10 cellular contexts compared by ENCODE assay signal in the genomic region with DNA sequence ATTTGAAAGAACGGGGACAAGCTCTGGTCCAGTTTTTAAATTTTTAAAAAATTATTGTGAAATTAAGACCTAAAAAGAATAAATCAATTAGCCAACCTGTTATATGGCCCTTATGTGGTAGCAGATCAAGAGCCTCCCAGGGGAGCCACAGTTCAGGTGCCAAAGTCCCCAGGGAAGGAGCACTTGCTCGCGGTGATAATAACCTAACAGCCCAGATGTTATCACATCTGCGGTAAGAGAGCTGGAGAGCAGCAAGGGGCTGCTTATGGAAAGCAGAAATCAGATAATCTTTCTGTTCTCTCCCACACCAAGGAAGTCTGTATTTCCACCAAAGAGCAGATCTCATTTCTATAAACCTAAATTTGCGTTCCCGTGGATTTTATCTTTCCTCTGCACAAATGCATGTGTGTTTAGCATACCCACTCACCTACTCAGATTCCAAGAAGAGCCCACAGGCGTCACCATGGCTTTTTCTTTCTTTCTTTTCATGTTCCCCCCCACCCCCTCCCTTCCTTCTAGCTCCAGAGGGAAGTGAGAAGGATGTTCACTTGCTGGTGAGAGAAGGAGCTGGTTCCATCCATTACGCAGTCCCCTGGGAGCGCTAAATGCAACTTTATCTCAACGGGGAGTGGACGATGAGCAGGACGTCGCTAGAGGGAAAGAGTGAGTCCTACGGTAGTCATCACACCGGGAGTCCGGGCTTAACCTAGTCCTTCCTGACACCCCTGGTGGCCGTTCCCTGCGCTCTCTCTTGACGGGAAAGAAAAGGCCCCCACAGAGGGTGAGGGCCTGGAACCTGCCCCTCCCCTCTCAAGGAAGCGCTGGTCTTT. TPM values are rescaled to one million over a fixed set of nuclear protein-coding genes. Genes with fewer than 3 reads are reported as not detected.
DNase-seq lines count a peak whose midpoint lies in the region; ATAC-seq and TF ChIP-seq lines count a peak whose summit lies in the region.
"Had no signal": no experiment of that assay in that cellular context is flagged by ENCODE, and none has a peak within 500 bp of the region (broad histone marks: within the 10 kb centered on the region; RNA-seq: fewer than 3 reads in every experiment).

No MANE protein-coding gene starts in this region.

- ATAC-seq in SK-N-SH treated with all-trans-retinoic acid at 6 μM for 48 hours (peak; percentile 7; the same call in 2 of the 3 replicates), HG02623 (IDR thresholded peaks at IDR 0.05; ENCODE audit: unreplicated experiment) (no peak), HG03457 (IDR thresholded peaks at IDR 0.05; ENCODE audit: unreplicated experiment) (no peak)
- ATAC-seq: gastroesophageal sphincter had no signal

- peaks cover 98% of the 10 kb centered on the region for H3K27me3 Mint-ChIP-seq in nephron (ENCODE audit: low read depth)

- H3K4me3 Mint-ChIP-seq in nephron: peak overlapping the region in 2 of 3 experiments; percentile 7 to 82
- H3K4me3 Mint-ChIP-seq: mesothelial cell of epicardium had no signal

- no peaks in the 10 kb centered on the region for H3K36me3 Mint-ChIP-seq in nephron (ENCODE audit: low read depth)
- H3K36me3 Mint-ChIP-seq: mesothelial cell of epicardium had no signal

- no peak overlapping the region for H3K4me3 ChIP-seq in MG63
- H3K4me3 ChIP-seq: gastroesophageal sphincter had no signal

- TF ChIP-seq CTCF in GM12873 (IDR thresholded peaks at IDR 0.05; ENCODE audit: insufficient read depth, low read depth, low read length, missing control alignments) (peak; percentile 10), nephron (IDR thresholded peaks at IDR 0.05; ENCODE audit: unreplicated experiment in 3 of 3) (no peak)

- H3K27me3 ChIP-seq in MG63: peaks cover 77% of the 10 kb centered on the region

- H3K4me1 Mint-ChIP-seq in nephron: peaks cover 31% of the 10 kb centered on the region

- no peak overlapping the region for H3K27ac Mint-ChIP-seq in nephron
- H3K27ac Mint-ChIP-seq: mesothelial cell of epicardium had no signal

- no peaks in the 10 kb centered on the region for H3K9me3 ChIP-seq in MG63
- H3K9me3 ChIP-seq: gastroesophageal sphincter had no signal

- no peaks in the 10 kb centered on the region for H3K9me3 Mint-ChIP-seq in nephron
- H3K9me3 Mint-ChIP-seq: mesothelial cell of epicardium had no signal

- peak; percentile 45 for DNase-seq in MG63
- DNase-seq in GDM1 (lab: John Stamatoyannopoulos, UW): no peak
- DNase-seq: activated effector memory CD4-positive, alpha-beta T cell treated with Interleukin-2 at 50 U/mL for 16 hours had no signal

- no peaks in the 10 kb centered on the region for H3K36me3 ChIP-seq in MG63
- H3K36me3 ChIP-seq: gastroesophageal sphincter had no signal

TF ChIP-seq in SK-N-SH treated with all-trans-retinoic acid at 6 μM for 48 hours, 23 proteins besides CTCF, POLR2A, EP300 and RAD21:
- TF ChIP-seq CREB5 (CRISPR knock-in tag; IDR thresholded peaks at IDR 0.05; ENCODE audit: low read depth): no peak
- no peak for TF ChIP-seq POU6F1 (CRISPR knock-in tag; IDR thresholded peaks at IDR 0.05; ENCODE audit: borderline replicate concordance, low read depth)
- no peak for TF ChIP-seq ZFP3 (CRISPR knock-in tag; IDR thresholded peaks at IDR 0.05)
- no peak for TF ChIP-seq SNAI2 (CRISPR knock-in tag; IDR thresholded peaks at IDR 0.05)
- no peak for TF ChIP-seq GLIS3 (CRISPR knock-in tag; IDR thresholded peaks at IDR 0.05)
- no peak for TF ChIP-seq TOX (CRISPR knock-in tag; IDR thresholded peaks at IDR 0.05; ENCODE audit: borderline replicate concordance)
- TF ChIP-seq TSHZ2 (CRISPR knock-in tag; IDR thresholded peaks at IDR 0.05): no peak

RNA-seq across cellular contexts. Expression of gene POU4F1, which starts 1.6 kb away (rescaled TPM):
- total RNA-seq in MG63 (2014; rRNA removed; shearing (Covaris generic); ENCODE audit: low replicate concordance): not detected in 2 replicates
- total RNA-seq: mesothelial cell of epicardium had no signal

RNA-seq across cellular contexts. Expression of gene OBI1, which starts 54.0 kb away (rescaled TPM):
- 4.8 and 13.0 TPM in 2 replicates for total RNA-seq in MG63 (2014; rRNA removed; shearing (Covaris generic); ENCODE audit: low replicate concordance)
